ENCODE assay signal across 29 cellular contexts in genomic region chr1:37951041-37951782, GRCh38. TPM values are rescaled to one million over a fixed set of nuclear protein-coding genes. Genes with fewer than 3 reads are reported as not detected.
A peak's percentile ranks its signal among the peaks of the same experiment; 100 is the strongest.
DNase-seq lines count a peak whose midpoint lies in the region; ATAC-seq, FAIRE-seq and TF ChIP-seq lines count a peak whose summit lies in the region.
"Had no signal": no experiment of that assay in that cellular context is flagged by ENCODE, and none has a peak within 500 bp of the region (broad histone marks: within the 10 kb centered on the region; RNA-seq: fewer than 3 reads in every experiment).

No MANE protein-coding gene starts in this region.

- peak overlapping the region; percentile 8 for H3K27ac Mint-ChIP-seq in activated CD8-positive, alpha-beta T cell treated with anti-CD3 and anti-CD28 coated beads, Interleukin-2, amount 10 ng/mL, durations not matched to agents 7 days and 5 days
- H3K27ac Mint-ChIP-seq: CD8-positive, alpha-beta T cell; nephron; stimulated activated naive CD8-positive, alpha-beta T cell treated with anti-CD3 and anti-CD28 coated beads, Interleukin-15, Interleukin-2, amounts not matched to agents 100 ng/mL and 50 ng/mL, for 24 hours; T-cell had no signal

- H2BK15ac ChIP-seq in IMR-90 (ENCODE audit: low read depth, low read length), result no peak overlapping the region
- H2BK15ac ChIP-seq in neuronal stem cell (ENCODE audit: low read length), result no peak overlapping the region

- no peaks in the 10 kb centered on the region for H3K9me3 ChIP-seq in IMR-90 (ENCODE audit: control insufficient read depth, insufficient read depth, low read length)
- no peaks in the 10 kb centered on the region for H3K9me3 ChIP-seq in neuronal stem cell (replicated peaks in 1 of 2; ENCODE audit: control insufficient read depth in 2 of 2, insufficient read depth in 1 of 2, low read depth in 1 of 2, low read length in 2 of 2)
- H3K9me3 ChIP-seq: colonic mucosa, mucosa of descending colon, SJCRH30, thyroid gland had no signal

- intact Hi-C loops in IMR-90 (cut with micrococcal nuclease), result no loop called here

- H2AFZ ChIP-seq in IMR-90 (replicated peaks; ENCODE audit: low read length, poor library complexity) (no peak overlapping the region), neuronal stem cell (ENCODE audit: low read length) (no peak overlapping the region)

- dilution Hi-C loops in IMR-90 (cut with HindIII; ENCODE audit: low sequenced_read_pairs, unreplicated experiment), result no loop called here

- H3K27me3 ChIP-seq in IMR-90 (ENCODE audit: control insufficient read depth, insufficient read depth, low read length) (no peaks in the 10 kb centered on the region), neuronal stem cell (ENCODE audit: control insufficient read depth in 3 of 3, insufficient read depth in 3 of 3, low read depth in 1 of 3, low read length in 3 of 3) (no peaks in the 10 kb centered on the region)
- H3K27me3 ChIP-seq: colonic mucosa, SJCRH30, thyroid gland had no signal

- H3K4me3 Mint-ChIP-seq in activated CD8-positive, alpha-beta T cell treated with anti-CD3 and anti-CD28 coated beads, Interleukin-2, amount 10 ng/mL, durations not matched to agents 7 days and 5 days, result no peak overlapping the region
- H3K4me3 Mint-ChIP-seq: activated T-cell treated with anti-CD3 and anti-CD28 coated beads, Interleukin-2, amount 50 U/mL, for 24 hours; CD8-positive, alpha-beta T cell; nephron; stimulated activated naive CD8-positive, alpha-beta T cell treated with anti-CD3 and anti-CD28 coated beads, Interleukin-15, Interleukin-2, amounts not matched to agents 100 ng/mL and 50 ng/mL, for 24 hours; T-cell had no signal

- no peak for DNase-seq in GM12891 (ENCODE audit: insufficient read length, low spot score)
- no peak for DNase-seq in IMR-90
- no peak for DNase-seq in activated CD8-positive, alpha-beta T cell treated with anti-CD3 and anti-CD28 coated beads, Interleukin-2, amount 10 ng/mL, durations not matched to agents 7 days and 5 days
- DNase-seq in neuronal stem cell (ENCODE audit: low spot score), result no peak
- no peak for DNase-seq in dedifferentiated amniotic fluid mesenchymal stem cell (ENCODE audit: extremely low spot score)
- no peak for DNase-seq in HCEC 1CT
- DNase-seq: activated naive CD4-positive, alpha-beta T cell; activated T-cell treated with anti-CD3 and anti-CD28 coated beads, Interleukin-2, amount 50 U/mL, for 24 hours; amniotic stem cell; CD8-positive, alpha-beta T cell; colonic mucosa; DMS153; islet precursor cell; mucosa of descending colon; NCI-H1048; NCI-H2029 treated with DMSO at 0.1 percent for 48 hours; NCI-H226; NCI-H748 treated with DMSO at 0.1 percent for 48 hours; right cardiac atrium; SJCRH30; stimulated activated CD4-positive, alpha-beta T cell treated with anti-CD3 and anti-CD28 coated beads, Interleukin-12 subunit alpha, Interleukin-12 subunit beta, amount 100 ng/mL, for 4 hours; stimulated activated CD4-positive, alpha-beta T cell treated with anti-CD3 and anti-CD28 coated beads, Interleukin-4, amount 100 ng/mL, for 24 hours; T-cell; thyroid gland had no signal

- H3K4me2 ChIP-seq in IMR-90 (ENCODE audit: low read depth, low read length) (no peak overlapping the region), neuronal stem cell (ENCODE audit: insufficient read depth, low read length, poor library complexity, severe bottlenecking) (no peak overlapping the region)
- H3K4me2 ChIP-seq: KMS-11 had no signal

- H2AK5ac ChIP-seq in IMR-90 (ENCODE audit: low read depth, low read length), result peak overlapping the region; percentile 27; the same call in 1 of the 2 replicates
- H2AK5ac ChIP-seq in neuronal stem cell (ENCODE audit: low read depth, low read length), result no peak overlapping the region

- H4K8ac ChIP-seq in IMR-90 (ENCODE audit: low read depth in 2 of 2, low read length in 2 of 2), result no peak overlapping the region
- no peak overlapping the region for H4K8ac ChIP-seq in neuronal stem cell (ENCODE audit: low read depth, low read length)

- peaks cover 26% of the 10 kb centered on the region for H3K4me1 Mint-ChIP-seq in activated CD8-positive, alpha-beta T cell treated with anti-CD3 and anti-CD28 coated beads, Interleukin-2, amount 10 ng/mL, durations not matched to agents 7 days and 5 days (ENCODE audit: low read depth)

- peaks cover 7% of the 10 kb centered on the region for H3K36me3 ChIP-seq in IMR-90 (ENCODE audit: control insufficient read depth, insufficient read depth, low read length)
- H3K36me3 ChIP-seq in neuronal stem cell (replicated peaks in 1 of 2; ENCODE audit: control insufficient read depth in 2 of 2, insufficient read depth in 2 of 2, low read length in 2 of 2), result peaks cover under 1 to 1% of the 10 kb centered on the region in 2 donors
- H3K36me3 ChIP-seq: colonic mucosa, SJCRH30, thyroid gland had no signal

- no peak overlapping the region for H3K4me3 ChIP-seq in IMR-90 (ENCODE audit: insufficient read depth, low read depth, low read length)
- no peak overlapping the region for H3K4me3 ChIP-seq in neuronal stem cell (ENCODE audit: low read length in 2 of 2)
- H3K4me3 ChIP-seq: colonic mucosa, mucosa of descending colon, SJCRH30, thyroid gland had no signal

- in situ Hi-C loops in IMR-90 (cut with MboI; ENCODE audit: low sequenced_read_pairs), result no loop called here

- peaks cover 2% of the 10 kb centered on the region for H3K36me3 Mint-ChIP-seq in activated CD8-positive, alpha-beta T cell treated with anti-CD3 and anti-CD28 coated beads, Interleukin-2, amount 10 ng/mL, durations not matched to agents 7 days and 5 days (ENCODE audit: low read depth)

- no peak overlapping the region for H2BK20ac ChIP-seq in IMR-90 (ENCODE audit: low read depth, low read length)

- no peak overlapping the region for H3K18ac ChIP-seq in IMR-90 (ENCODE audit: low read depth, low read length)
- H3K18ac ChIP-seq in neuronal stem cell (ENCODE audit: low read length), result peak overlapping the region; percentile 39

- POLR2A ChIA-PET in IMR-90 (lab: Charles Lee; ENCODE audit: unreplicated experiment), result interaction anchor here (0.6 kb wide), 1 partner anchor 908 kb away, joined by 3 read pairs; the partner anchor contains the start of gene RRAGC
- POLR2A ChIA-PET in activated CD8-positive, alpha-beta T cell treated with anti-CD3 and anti-CD28 coated beads, Interleukin-2, amount 10 ng/mL, durations not matched to agents 7 days and 5 days (lab: Charles Lee), result interaction anchor here (0.9 kb wide), 1 partner anchor 38 kb away, joined by 4 read pairs; no protein-coding TSS in a partner anchor

- ATAC-seq in IMR-90 (ENCODE audit: low read depth) (no peak), GM18861 (IDR thresholded peaks at IDR 0.05; ENCODE audit: unreplicated experiment) (no peak)
- no peak for ATAC-seq in activated CD8-positive, alpha-beta T cell treated with anti-CD3 and anti-CD28 coated beads, Interleukin-2, amount 10 ng/mL, durations not matched to agents 7 days and 5 days
- ATAC-seq: CD8-positive, alpha-beta T cell; mucosa of descending colon; right cardiac atrium; T-cell had no signal

- H3K4ac ChIP-seq in IMR-90 (ENCODE audit: low read depth, low read length), result no peak overlapping the region
- H3K4ac ChIP-seq in neuronal stem cell (ENCODE audit: low read length), result no peak overlapping the region

- 80% methylated on average over 2 of the region's 11 CpGs; no CpG with 5 or more reads in 1 of the 2 experiments for WGBS in IMR-90 (ENCODE audit: extremely low coverage in 2 of 2, insufficient read length in 1 of 2), 2 experiments
- WGBS in neuronal stem cell (ENCODE audit: extremely low coverage in 2 of 2, insufficient read length in 2 of 2, insufficient replicate concordance in 1 of 2), 2 donors, result no CpG with 5 or more reads among the region's 11 CpGs

- H4K91ac ChIP-seq in IMR-90 (ENCODE audit: insufficient read depth, low read depth, low read length), result no peak overlapping the region
- H4K91ac ChIP-seq in neuronal stem cell (ENCODE audit: low read depth, low read length, poor library complexity), result no peak overlapping the region

- peaks cover 10% of the 10 kb centered on the region for H3K9me1 ChIP-seq in IMR-90 (ENCODE audit: insufficient read depth, low read length)

- H3K79me1 ChIP-seq in IMR-90 (ENCODE audit: low read depth in 1 of 2, low read length in 2 of 2) (peaks cover 0 to 14% of the 10 kb centered on the region in 2 experiments; a peak in 3 of 4 replicates), neuronal stem cell (ENCODE audit: low read depth, low read length) (no peaks in the 10 kb centered on the region)

- FAIRE-seq in GM12891 (lab: Jason Lieb, UNC), result peak; percentile 50
- FAIRE-seq: H1 had no signal

- no peaks in the 10 kb centered on the region for H3K9me3 Mint-ChIP-seq in activated CD8-positive, alpha-beta T cell treated with anti-CD3 and anti-CD28 coated beads, Interleukin-2, amount 10 ng/mL, durations not matched to agents 7 days and 5 days (ENCODE audit: insufficient read depth)
- H3K9me3 Mint-ChIP-seq: activated T-cell treated with anti-CD3 and anti-CD28 coated beads, Interleukin-2, amount 50 U/mL, for 24 hours; CD8-positive, alpha-beta T cell; nephron; stimulated activated naive CD8-positive, alpha-beta T cell treated with anti-CD3 and anti-CD28 coated beads, Interleukin-15, Interleukin-2, amounts not matched to agents 100 ng/mL and 50 ng/mL, for 24 hours; T-cell had no signal

- BruUV-seq in IMR-90 (replicated peaks; lab: Mats Ljungman, UMichigan), result no TSS peak

- H3K9ac ChIP-seq in IMR-90 (ENCODE audit: low read depth, low read length), result no peak overlapping the region
- no peak overlapping the region for H3K9ac ChIP-seq in neuronal stem cell (ENCODE audit: low read depth, low read length, poor library complexity)
- H3K9ac ChIP-seq: KMS-11 had no signal

- H3K4me1 ChIP-seq in IMR-90 (ENCODE audit: control insufficient read depth, insufficient read depth, low read length) (no peaks in the 10 kb centered on the region), neuronal stem cell (ENCODE audit: control insufficient read depth in 2 of 2, insufficient read depth in 1 of 2, low read depth in 1 of 2, low read length in 2 of 2) (peaks cover 6 to 14% of the 10 kb centered on the region in 2 donors)
- H3K4me1 ChIP-seq: colonic mucosa had no signal

- CTCF ChIA-PET in IMR-90 (lab: Yijun Ruan, JAX), result interaction anchor here (1.2 kb wide), 1 partner anchor 15 kb away, joined by 3 read pairs; no protein-coding TSS in a partner anchor
- CTCF ChIA-PET in activated CD8-positive, alpha-beta T cell treated with anti-CD3 and anti-CD28 coated beads, Interleukin-2, amount 10 ng/mL, durations not matched to agents 7 days and 5 days (lab: Charles Lee), result interaction anchor here (0.8 to 0.9 kb wide), 2 partner anchors 61 to 68 kb away, joined by 3 read pairs; no protein-coding TSS in a partner anchor

- H2BK120ac ChIP-seq in IMR-90 (ENCODE audit: low read depth, low read length) (no peak overlapping the region), neuronal stem cell (ENCODE audit: low read depth, low read length) (no peak overlapping the region)

- no peak for TF ChIP-seq POLR2A in GM12891 (IDR thresholded peaks at IDR 0.05; ENCODE audit: low read depth, low read length)
- no peak for TF ChIP-seq POLR2A in IMR-90 (IDR thresholded peaks at IDR 0.05; ENCODE audit: low read depth, low read length)

- H3K56ac ChIP-seq in IMR-90 (ENCODE audit: extremely low read depth, insufficient read depth, low read length), result no peak overlapping the region

- no peak overlapping the region for H2AK9ac ChIP-seq in IMR-90 (replicated peaks; ENCODE audit: low read depth, low read length, poor library complexity)

- no peaks in the 10 kb centered on the region for H3K27me3 Mint-ChIP-seq in activated CD8-positive, alpha-beta T cell treated with anti-CD3 and anti-CD28 coated beads, Interleukin-2, amount 10 ng/mL, durations not matched to agents 7 days and 5 days (ENCODE audit: low read depth)
- H3K27me3 Mint-ChIP-seq: activated T-cell treated with anti-CD3 and anti-CD28 coated beads, Interleukin-2, amount 50 U/mL, for 24 hours; stimulated activated naive CD8-positive, alpha-beta T cell treated with anti-CD3 and anti-CD28 coated beads, Interleukin-15, Interleukin-2, amounts not matched to agents 100 ng/mL and 50 ng/mL, for 24 hours; T-cell had no signal

- no peak for TF ChIP-seq RAD21 in IMR-90 (IDR thresholded peaks at IDR 0.05; ENCODE audit: low read length)

- no peak overlapping the region for H4K5ac ChIP-seq in IMR-90 (ENCODE audit: low read depth, low read length)

- H3K23ac ChIP-seq in IMR-90 (ENCODE audit: low read depth, low read length), result no peak overlapping the region
- no peak overlapping the region for H3K23ac ChIP-seq in neuronal stem cell (ENCODE audit: low read depth, low read length, poor library complexity)

- no peaks in the 10 kb centered on the region for H4K20me1 ChIP-seq in IMR-90 (ENCODE audit: insufficient read depth, low read length)

- no peak for TF ChIP-seq CTCF in IMR-90 (conservative IDR thresholded peaks at IDR 0.05; ENCODE audit: low read depth, low read length)

- no peak overlapping the region for H2BK12ac ChIP-seq in neuronal stem cell (ENCODE audit: low read length)

- H3K14ac ChIP-seq in IMR-90 (replicated peaks; ENCODE audit: low read depth, low read length) (no peak overlapping the region), neuronal stem cell (ENCODE audit: low read length) (no peak overlapping the region)

- H3K27ac ChIP-seq in IMR-90 (ENCODE audit: insufficient read depth, low read length) (no peak overlapping the region), neuronal stem cell (replicated peaks; ENCODE audit: low read length) (no peak overlapping the region)
- H3K27ac ChIP-seq: colonic mucosa, KMS-11, SJCRH30, thyroid gland had no signal

- no peak overlapping the region for H2BK5ac ChIP-seq in IMR-90 (ENCODE audit: low read depth, low read length, poor library complexity, severe bottlenecking)
- H2BK5ac ChIP-seq in neuronal stem cell (ENCODE audit: low read length), result no peak overlapping the region

RNA-seq across cellular contexts. Expression of gene INPP5B, which starts 4.4 kb away (rescaled TPM):
- 17.5 TPM for polyA plus RNA-seq in GM12891 (2012; ENCODE audit: low read depth, missing spikeins)
- 17.2 and 20.4 TPM in 2 replicates for total RNA-seq in IMR-90 (2012; rRNA removed)
- polyA plus RNA-seq in IMR-90 (2012; rRNA removed), result 8.0 and 9.4 TPM in 2 replicates
- polyA plus RNA-seq in IMR-90 (2012; cell fraction: cytosol; rRNA removed), result 4.2 and 4.5 TPM in 2 replicates
- polyA plus RNA-seq in IMR-90 (2012; cell fraction: nucleus; rRNA removed; ENCODE audit: low replicate concordance), result 11.0 and 21.5 TPM in 2 replicates
- 10 to 100 TPM; 40.2 to 41.1 TPM for total RNA-seq in activated CD8-positive, alpha-beta T cell treated with anti-CD3 and anti-CD28 coated beads, Interleukin-2, amount 10 ng/mL, durations not matched to agents 7 days and 5 days
- polyA plus RNA-seq in neuronal stem cell (2013, experiment 1 of 2), result 9.2 TPM
- polyA plus RNA-seq in neuronal stem cell (2013, experiment 2 of 2), result 9.3 TPM

RNA-seq across cellular contexts. Expression of gene SF3A3, which starts 38.6 kb away (rescaled TPM):
- 58.8 TPM for polyA plus RNA-seq in GM12891 (2012; ENCODE audit: low read depth, missing spikeins)
- total RNA-seq in IMR-90 (2012; rRNA removed), result 90.0 and 109 TPM in 2 replicates
- polyA plus RNA-seq in IMR-90 (2012; rRNA removed), result 35.7 and 39.9 TPM in 2 replicates
- polyA plus RNA-seq in IMR-90 (2012; cell fraction: cytosol; rRNA removed), result 7.2 and 42.6 TPM in 2 replicates
- 10.4 and 48.2 TPM in 2 replicates for polyA plus RNA-seq in IMR-90 (2012; cell fraction: nucleus; rRNA removed; ENCODE audit: low replicate concordance)
- total RNA-seq in activated CD8-positive, alpha-beta T cell treated with anti-CD3 and anti-CD28 coated beads, Interleukin-2, amount 10 ng/mL, durations not matched to agents 7 days and 5 days, result 10 to 100 TPM; 86.3 to 98.0 TPM
- 53.3 TPM for polyA plus RNA-seq in neuronal stem cell (2013, experiment 1 of 2)
- polyA plus RNA-seq in neuronal stem cell (2013, experiment 2 of 2), result 50.9 TPM

RNA-seq across cellular contexts. Expression of gene FHL3, which starts 54.1 kb away (rescaled TPM):
- 13.2 TPM for polyA plus RNA-seq in GM12891 (2012; ENCODE audit: low read depth, missing spikeins)
- 7.2 and 11.5 TPM in 2 replicates for total RNA-seq in IMR-90 (2012; rRNA removed)
- polyA plus RNA-seq in IMR-90 (2012; rRNA removed), result 26.0 and 27.1 TPM in 2 replicates
- 25.2 and 47.0 TPM in 2 replicates for polyA plus RNA-seq in IMR-90 (2012; cell fraction: cytosol; rRNA removed)
- 24.2 and 52.9 TPM in 2 replicates for polyA plus RNA-seq in IMR-90 (2012; cell fraction: nucleus; rRNA removed; ENCODE audit: low replicate concordance)
- 10 to 100 TPM; 12.4 to 13.5 TPM for total RNA-seq in activated CD8-positive, alpha-beta T cell treated with anti-CD3 and anti-CD28 coated beads, Interleukin-2, amount 10 ng/mL, durations not matched to agents 7 days and 5 days
- 26.5 TPM for polyA plus RNA-seq in neuronal stem cell (2013, experiment 1 of 2)
- polyA plus RNA-seq in neuronal stem cell (2013, experiment 2 of 2), result 25.9 TPM
